Comparison of ENCODE assay signal across 19 cellular contexts in the genomic region with DNA sequence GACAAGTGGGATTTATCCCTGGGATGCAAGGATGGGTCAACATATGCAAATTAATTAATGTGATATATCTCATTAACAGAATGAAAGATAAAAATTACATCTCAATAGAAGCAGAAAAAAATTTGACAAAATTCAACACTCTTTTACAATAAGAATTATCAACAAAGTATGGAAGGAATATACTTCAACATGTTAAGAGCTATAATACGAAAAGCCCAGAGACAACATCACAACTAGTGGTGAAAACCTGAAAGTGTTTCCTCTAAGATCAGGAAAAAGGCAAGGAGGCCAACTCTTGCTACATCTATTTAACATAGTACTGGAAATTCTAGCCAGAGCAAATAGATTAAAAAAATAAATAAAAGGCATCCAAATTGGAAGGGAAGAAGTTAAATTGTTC.
A peak's percentile ranks its signal among the peaks of the same experiment; 100 is the strongest.
DNase-seq lines count a peak whose midpoint lies in the region; ATAC-seq and TF ChIP-seq lines count a peak whose summit lies in the region.
"Had no signal": no experiment of that assay in that cellular context is flagged by ENCODE, and none has a peak within 500 bp of the region (broad histone marks: within the 10 kb centered on the region; RNA-seq: fewer than 3 reads in every experiment).

No MANE protein-coding gene starts in this region.

- CTCF ChIA-PET in WTC11 (lab: Charles Lee): no interaction called here
- CTCF ChIA-PET in MCF 10A (lab: Yijun Ruan, JAX): no interaction called here

- no peak overlapping the region for H4K8ac ChIP-seq in H9 (replicated peaks; ENCODE audit: insufficient read length, low read depth, low read length)

- POLR2A ChIA-PET in WTC11 (lab: Charles Lee): no interaction called here
- POLR2A ChIA-PET in MCF 10A (lab: Yijun Ruan, JAX): interaction anchor here (0.7 kb wide), 1 partner anchor 469 kb away, joined by 4 read pairs; no protein-coding TSS in a partner anchor

- no peak overlapping the region for H3T11ph ChIP-seq in H9 (ENCODE audit: low read length)

- peaks cover 0 to 2% of the 10 kb centered on the region in 2 experiments; a peak in 1 of 4 replicates for H3K4me1 Mint-ChIP-seq in H9
- no peaks in the 10 kb centered on the region for H3K4me1 Mint-ChIP-seq in WTC11
- H3K4me1 Mint-ChIP-seq in neural progenitor cell: no peaks in the 10 kb centered on the region
- H3K4me1 Mint-ChIP-seq in MCF 10A (ENCODE audit: insufficient read depth, unreplicated experiment): no peaks in the 10 kb centered on the region
- H3K4me1 Mint-ChIP-seq: CD4-positive, CD25-positive, alpha-beta regulatory T cell; CD8-positive, alpha-beta memory T cell had no signal

- H4K20me1 ChIP-seq in H9 (ENCODE audit: control insufficient read depth, insufficient read depth, insufficient read length) (no peaks in the 10 kb centered on the region), neural progenitor cell (ENCODE audit: low read depth) (no peaks in the 10 kb centered on the region)
- H4K20me1 ChIP-seq: BLaER1 had no signal

- H3K23ac ChIP-seq in H9 (ENCODE audit: insufficient read length, low read depth, low read length): no peak overlapping the region

- H4K91ac ChIP-seq in H9 (ENCODE audit: insufficient read length, low read depth, low read length): no peak overlapping the region

- H2BK12ac ChIP-seq in H9 (ENCODE audit: insufficient read length, low read depth, low read length): no peak overlapping the region

- H3K23me2 ChIP-seq in H9 (ENCODE audit: insufficient read length, low read depth, low read length, poor library complexity, severe bottlenecking): no peaks in the 10 kb centered on the region

- H3K14ac ChIP-seq in H9 (ENCODE audit: insufficient read depth, low read length): no peak overlapping the region

- no peaks in the 10 kb centered on the region for H3K79me2 ChIP-seq in H9 (ENCODE audit: insufficient read depth, low read length)
- H3K79me2 ChIP-seq in neural progenitor cell (ENCODE audit: low read depth): no peaks in the 10 kb centered on the region

- no peak overlapping the region for H4K5ac ChIP-seq in H9 (ENCODE audit: insufficient read length, low read depth, low read length)

- no TSS peak for BruUV-seq in MCF 10A (replicated peaks; lab: Mats Ljungman, UMichigan)

- H3K27ac ChIP-seq in C4-2B: no peak overlapping the region
- no peak overlapping the region for H3K27ac ChIP-seq in H9 (ENCODE audit: insufficient read length, low read depth, low read length)
- H3K27ac ChIP-seq in neural progenitor cell: no peak overlapping the region
- H3K27ac ChIP-seq: A549, BLaER1 had no signal

- no CpG with 5 or more reads among the region's 1 CpG for WGBS in H9 (ENCODE audit: extremely low coverage, insufficient read length, low lambda C conversion rate)

- no peaks in the 10 kb centered on the region for H3K36me3 ChIP-seq in neural progenitor cell
- H3K36me3 ChIP-seq: BLaER1 had no signal

- H3K36me3 Mint-ChIP-seq in H9 (ENCODE audit: insufficient read depth in 1 of 3, low read depth in 3 of 3) (peaks cover 0 to 2% (median 0%) of the 10 kb centered on the region in 3 experiments; a peak in 1 of 7 replicates), WTC11 (0 out of 2 replicates have a peak, but pooled peaks cover 9% of the 10 kb centered on the region), neural progenitor cell (no peaks in the 10 kb centered on the region), MCF 10A (ENCODE audit: insufficient read depth, unreplicated experiment) (no peaks in the 10 kb centered on the region)
- H3K36me3 Mint-ChIP-seq: CD4-positive, CD25-positive, alpha-beta regulatory T cell; CD8-positive, alpha-beta memory T cell had no signal

- H2BK120ac ChIP-seq in H9 (ENCODE audit: low read depth, low read length, poor library complexity, severe bottlenecking): no peak overlapping the region

- H3K9me3 ChIP-seq in H9 (ENCODE audit: control insufficient read depth, low read depth, low read length) (no peaks in the 10 kb centered on the region), neural progenitor cell (ENCODE audit: low read depth) (no peaks in the 10 kb centered on the region)
- H3K9me3 ChIP-seq: A549, BLaER1 had no signal

- no peak overlapping the region for H2BK5ac ChIP-seq in H9 (ENCODE audit: insufficient read length, low read length)

- H3K4me2 ChIP-seq in H9 (ENCODE audit: insufficient read depth, insufficient read length, low read length): no peak overlapping the region
- no peak overlapping the region for H3K4me2 ChIP-seq in neural progenitor cell
- H3K4me2 ChIP-seq: A549, BLaER1 had no signal

- H3K27me3 Mint-ChIP-seq in H9 (ENCODE audit: low read depth) (no peaks in the 10 kb centered on the region), WTC11 (ENCODE audit: low read depth) (no peaks in the 10 kb centered on the region), neural progenitor cell (ENCODE audit: insufficient read depth, low read depth) (no peaks in the 10 kb centered on the region), MCF 10A (ENCODE audit: insufficient read depth, unreplicated experiment) (no peaks in the 10 kb centered on the region)
- H3K27me3 Mint-ChIP-seq: CD4-positive, CD25-positive, alpha-beta regulatory T cell; CD8-positive, alpha-beta memory T cell had no signal

- no peak overlapping the region for H3K4ac ChIP-seq in H9 (ENCODE audit: low read depth, low read length)

- H3K4me3 ChIP-seq in neural progenitor cell: no peak overlapping the region
- H3K4me3 ChIP-seq: A549, BLaER1, K562 had no signal

- H3K79me1 ChIP-seq in H9 (ENCODE audit: insufficient read depth, low read depth, low read length, poor library complexity, severe bottlenecking): no peaks in the 10 kb centered on the region

- H3K4me3 Mint-ChIP-seq in H9 (no peak overlapping the region), WTC11 (no peak overlapping the region), neural progenitor cell (no peak overlapping the region), MCF 10A (ENCODE audit: unreplicated experiment) (no peak overlapping the region)
- H3K4me3 Mint-ChIP-seq: CD4-positive, CD25-positive, alpha-beta regulatory T cell; CD8-positive, alpha-beta memory T cell had no signal

- peak; percentile 40 for TF ChIP-seq CTCF in C4-2B (conservative IDR thresholded peaks at IDR 0.05)
- TF ChIP-seq CTCF in H9 (conservative IDR thresholded peaks at IDR 0.05): peak; percentile 43; the same call in 2 of the 3 replicates
- no peak for TF ChIP-seq CTCF in WTC11 (IDR thresholded peaks at IDR 0.05)
- peak; percentile 20 for TF ChIP-seq CTCF in neural progenitor cell (IDR thresholded peaks at IDR 0.05)
- TF ChIP-seq CTCF in MCF 10A (IDR thresholded peaks at IDR 0.05; ENCODE audit: unreplicated experiment): no peak

- H2AFZ ChIP-seq in H9 (ENCODE audit: low read length) (no peak overlapping the region), neural progenitor cell (replicated peaks) (no peak overlapping the region)

- H3K27me3 ChIP-seq in H9 (ENCODE audit: insufficient read depth, low read length) (no peaks in the 10 kb centered on the region), neural progenitor cell (no peaks in the 10 kb centered on the region)
- H3K27me3 ChIP-seq: BLaER1 had no signal

- H3K9ac ChIP-seq in H9 (ENCODE audit: extremely low read depth, insufficient read length, low read length): no peak overlapping the region
- no peak overlapping the region for H3K9ac ChIP-seq in neural progenitor cell
- H3K9ac ChIP-seq: BLaER1 had no signal

- no peak overlapping the region for H3K27ac Mint-ChIP-seq in H9
- no peak overlapping the region for H3K27ac Mint-ChIP-seq in WTC11
- no peak overlapping the region for H3K27ac Mint-ChIP-seq in neural progenitor cell
- no peak overlapping the region for H3K27ac Mint-ChIP-seq in MCF 10A (ENCODE audit: low read depth, unreplicated experiment)
- H3K27ac Mint-ChIP-seq: CD4-positive, CD25-positive, alpha-beta regulatory T cell; CD8-positive, alpha-beta memory T cell had no signal

- no peak for DNase-seq in H9
- no peak for DNase-seq in WTC11 (ENCODE audit: low spot score)
- no peak for DNase-seq in neural progenitor cell (ENCODE audit: low spot score)
- DNase-seq in NCI-H1105 treated with DMSO at 0.1 percent for 48 hours (lab: John Stamatoyannopoulos, UW): no peak
- DNase-seq in MCF 10A (ENCODE audit: unreplicated experiment): no peak
- DNase-seq in C1 segment of cervical spinal cord (lab: John Stamatoyannopoulos, UW): no peak
- no peak for DNase-seq in NCI-H1436 (lab: John Stamatoyannopoulos, UW)
- DNase-seq: CD4-positive, CD25-positive, alpha-beta regulatory T cell; CD8-positive, alpha-beta memory T cell; COR-L47; DMS 273 treated with DMSO at 0.1 percent for 48 hours; DMS79; GDM1; HCEC 1CT; IMR-90 had no signal

- H3F3A ChIP-seq in neural progenitor cell (ENCODE audit: low read depth): no peaks in the 10 kb centered on the region

- no peak overlapping the region for H2BK15ac ChIP-seq in H9 (ENCODE audit: low read depth, low read length)

- H3K56ac ChIP-seq in H9 (ENCODE audit: insufficient read length, low read depth, low read length): no peak overlapping the region

- no peak overlapping the region for H3K18ac ChIP-seq in H9 (ENCODE audit: insufficient read length, low read depth, low read length)

- intact Hi-C loops in MCF 10A (cut with micrococcal nuclease): no loop called here

- no peaks in the 10 kb centered on the region for H3K9me3 Mint-ChIP-seq in H9
- peaks cover 33% of the 10 kb centered on the region for H3K9me3 Mint-ChIP-seq in WTC11
- no peaks in the 10 kb centered on the region for H3K9me3 Mint-ChIP-seq in neural progenitor cell
- no peaks in the 10 kb centered on the region for H3K9me3 Mint-ChIP-seq in MCF 10A (ENCODE audit: unreplicated experiment)

- peak; percentile 39; the same call in 1 of the 2 replicates for ATAC-seq in WTC11
- ATAC-seq: A549, K562 had no signal

- H2AK5ac ChIP-seq in H9 (ENCODE audit: insufficient read length, low read length): no peak overlapping the region

- no peak overlapping the region for H2BK20ac ChIP-seq in H9 (ENCODE audit: low read depth, low read length, poor library complexity, severe bottlenecking)

- no peaks in the 10 kb centered on the region for H3K4me1 ChIP-seq in H9 (ENCODE audit: insufficient read depth, low read length)
- H3K4me1 ChIP-seq in neural progenitor cell: no peaks in the 10 kb centered on the region
- H3K4me1 ChIP-seq: A549, BLaER1 had no signal

TF ChIP-seq in WTC11, 78 proteins besides CTCF, POLR2A, EP300 and RAD21 (continues in another document):
- no peak for TF ChIP-seq E2F5 (CRISPR knock-in tag; IDR thresholded peaks at IDR 0.05)
- no peak for TF ChIP-seq FOXP1 (CRISPR knock-in tag; IDR thresholded peaks at IDR 0.05; ENCODE audit: borderline replicate concordance)

Comparison
In these comparisons a context has a peak if more than half of its experiments do, and no peak if none do; other contexts are left out.
1. CTCF ChIP-seq: peak in C4-2B (single experiment), H9 (single experiment) and neural progenitor cell (single experiment); none in WTC11 (single experiment) and MCF 10A (single experiment).